8 cellular contexts compared by ENCODE assay signal in genomic region chr1:27603962-27604578, GRCh38.
A peak's percentile ranks its signal among the peaks of the same experiment; 100 is the strongest.
DNase-seq lines count a peak whose midpoint lies in the region; ATAC-seq lines count a peak whose summit lies in the region.

Gene AHDC1, minus strand, starts transcription at chr1:27604144. Its CDS starts 52,029 bp downstream, at chr1:27552115.

- peaks cover 41% of the 10 kb centered on the region for H3K79me2 ChIP-seq in ACC112 (ENCODE audit: control insufficient read depth, insufficient read depth, low read length, unreplicated experiment)

- no peaks in the 10 kb centered on the region for H3K27me3 ChIP-seq in ACC112 (ENCODE audit: insufficient read depth, low read length)
- no peaks in the 10 kb centered on the region for H3K27me3 ChIP-seq in effector memory CD4-positive, alpha-beta T cell (replicated peaks; ENCODE audit: control insufficient read depth, insufficient read depth, low read length, poor library complexity, severe bottlenecking)

- H3K9me3 ChIP-seq in effector memory CD4-positive, alpha-beta T cell (ENCODE audit: control insufficient read depth, low read length) = no peaks in the 10 kb centered on the region

- no peaks in the 10 kb centered on the region for H3K36me3 ChIP-seq in ACC112 (ENCODE audit: insufficient read depth, low read length)
- no peaks in the 10 kb centered on the region for H3K36me3 ChIP-seq in effector memory CD4-positive, alpha-beta T cell (ENCODE audit: control insufficient read depth, insufficient read depth, low read length)

- H3K27ac Mint-ChIP-seq in memory B cell = peak within 1 kb of the TSS; percentile 94

- ATAC-seq in GM19023 (IDR thresholded peaks at IDR 0.05; ENCODE audit: unreplicated experiment) (peak; percentile 56), memory B cell (ENCODE audit: low read depth) (peak; percentile 85)

- no peaks in the 10 kb centered on the region for H3K27me3 Mint-ChIP-seq in memory B cell

- H3K4me1 ChIP-seq in ACC112 (ENCODE audit: control insufficient read depth, insufficient read depth, low read length, unreplicated experiment) = peaks cover 40% of the 10 kb centered on the region
- peaks cover 47% of the 10 kb centered on the region for H3K4me1 ChIP-seq in effector memory CD4-positive, alpha-beta T cell (ENCODE audit: control insufficient read depth, insufficient read depth, low read length, poor library complexity, severe bottlenecking)

- peak within 1 kb of the TSS; percentile 57 for H2AFZ ChIP-seq in ACC112 (ENCODE audit: low read length, unreplicated experiment)

- peak; percentile 68 for DNase-seq in HS-27A (ENCODE audit: low read depth)
- peak; percentile 56 for DNase-seq in NOMO-1 treated with dmso at 0.1 percent for 144 hours (lab: John Stamatoyannopoulos, UW; ENCODE audit: unreplicated experiment)
- DNase-seq in activated CD8-positive, alpha-beta memory T cell treated with anti-CD3 and anti-CD28 coated beads for 4 hours (ENCODE audit: low read depth in 2 of 2) = peak; percentile 79 to 82
- DNase-seq in effector memory CD4-positive, alpha-beta T cell = peak; percentile 82 to 87 (median 87)
- DNase-seq in memory B cell (ENCODE audit: low spot score in 2 of 2) = peak; percentile 84
- peak; percentile 80 to 83 (median 81) for DNase-seq in stimulated activated CD4-positive, alpha-beta T cell treated with anti-CD3 and anti-CD28 coated beads, TNF-alpha, amount 100 ng/mL, for 4 hours (ENCODE audit: low read depth in 3 of 3)

- peak within 1 kb of the TSS; percentile 94 for H3K4me3 Mint-ChIP-seq in memory B cell

- H3K9me3 Mint-ChIP-seq in memory B cell = no peaks in the 10 kb centered on the region

- H3K4me3 ChIP-seq in ACC112 (ENCODE audit: low read depth, low read length) = peak within 1 kb of the TSS; percentile 92
- H3K4me3 ChIP-seq in effector memory CD4-positive, alpha-beta T cell (ENCODE audit: insufficient read depth, low read depth, low read length, poor library complexity, severe bottlenecking) = peak within 1 kb of the TSS; percentile 80

- peak within 1 kb of the TSS; percentile 52; the same call in 1 of the 2 replicates for H3K27ac ChIP-seq in ACC112 (ENCODE audit: low read depth, low read length)
- H3K27ac ChIP-seq in effector memory CD4-positive, alpha-beta T cell (ENCODE audit: insufficient read depth, low read length, poor library complexity, severe bottlenecking) = peak within 1 kb of the TSS; percentile 65

- H3K36me3 Mint-ChIP-seq in memory B cell = no peaks in the 10 kb centered on the region

- H3K4me1 Mint-ChIP-seq in memory B cell = peaks cover 29% of the 10 kb centered on the region

Comparison
In these comparisons a context has a peak if more than half of its experiments do, and no peak if none do; other contexts are left out.
1. Peak in every context shown above with its lines: DNase-seq, ATAC-seq, H3K4me3 ChIP-seq and H3K27ac ChIP-seq.